Comparison of ENCODE assay signal across 25 cellular contexts in genomic region chr13:29688193-29688592, GRCh38.
"Had no signal": no experiment of that assay in that cellular context is flagged by ENCODE, and none has a peak within 500 bp of the region (broad histone marks: within the 10 kb centered on the region; RNA-seq: fewer than 3 reads in every experiment).

No MANE protein-coding gene starts in this region.

- H3K4me1 ChIP-seq: adrenal gland had no signal

- ATAC-seq: activated CD8-positive, alpha-beta T cell treated with anti-CD3 and anti-CD28 coated beads for 36 hours; activated T-cell treated with anti-CD3 and anti-CD28 coated beads, Interleukin-2, amount 50 U/mL, for 72 hours; activated T-helper 17 cell treated with anti-CD3 and anti-CD28 coated beads, Interleukin-2, amount 50 U/mL, for 72 hours; Panc1 had no signal

- FAIRE-seq: astrocyte, bronchial epithelial cell, TTC549 had no signal

- H3K27me3 ChIP-seq: adrenal gland had no signal

- H3K36me3 ChIP-seq: adrenal gland had no signal

- H3K9ac ChIP-seq: KMS-11 had no signal

- DNase-seq: activated CD4-positive, alpha-beta T cell treated with anti-CD3 and anti-CD28 coated beads, Interleukin-2, amount 10 ng/mL, durations not matched to agents 24 days and 14 days; activated CD4-positive, alpha-beta T cell treated with anti-CD3 and anti-CD28 coated beads, Interleukin-2, amount 50 U/mL, for 4 hours; activated CD8-positive, alpha-beta T cell treated with anti-CD3 and anti-CD28 coated beads for 36 hours; activated gamma-delta T cell; activated naive CD4-positive, alpha-beta T cell treated with Interleukin-2 at 50 U/mL for 16 hours; activated naive CD8-positive, alpha-beta T cell treated with anti-CD3 and anti-CD28 coated beads, Interleukin-2, amount 10 ng/mL, durations not matched to agents 7 days and 5 days; activated T-cell treated with anti-CD3 and anti-CD28 coated beads, Interleukin-2, amount 50 U/mL, for 1 hour; activated T-cell treated with anti-CD3 and anti-CD28 coated beads, Interleukin-2, amount 50 U/mL, for 72 hours; adrenal gland; central memory CD4-positive, alpha-beta T cell; MM.1S; MV-4-11; NCI-H1092; NCI-H1436 treated with DMSO at 0.1 percent for 48 hours; NCI-H1694 treated with DMSO at 0.1 percent for 48 hours; NCI-H2029; NCI-H345; NCI-H524 treated with DMSO at 0.1 percent for 48 hours; RPMI8226 had no signal

- H3K9me3 ChIP-seq: adrenal gland had no signal

- H3K4me3 ChIP-seq: adrenal gland had no signal

- H3K27ac ChIP-seq: adrenal gland had no signal
